6 cellular contexts compared by ENCODE assay signal in genomic region chr13:25961294-25961693, GRCh38.
"Had no signal": no experiment of that assay in that cellular context is flagged by ENCODE, and none has a peak within 500 bp of the region (broad histone marks: within the 10 kb centered on the region; RNA-seq: fewer than 3 reads in every experiment).

No MANE protein-coding gene starts in this region.

- H3K4me3 Mint-ChIP-seq: IgD-negative memory B cell had no signal

- H3K4me1 Mint-ChIP-seq: IgD-negative memory B cell had no signal

- H3K27ac ChIP-seq: HL-60 had no signal

- H3K27ac Mint-ChIP-seq: IgD-negative memory B cell had no signal

- ATAC-seq: K562 had no signal

- DNase-seq: IMR-90, KBM-7 had no signal

- H3K36me3 Mint-ChIP-seq: IgD-negative memory B cell had no signal

- H3K4me3 ChIP-seq: K562 had no signal

- FAIRE-seq: HTR-8/SVneo, K562 had no signal
